ENCODE assay signal across 8 cellular contexts in genomic region chr19:7673995-7674667, GRCh38. TPM values are rescaled to one million over a fixed set of nuclear protein-coding genes. Genes with fewer than 3 reads are reported as not detected.
A peak's percentile ranks its signal among the peaks of the same experiment; 100 is the strongest.
DNase-seq lines count a peak whose midpoint lies in the region; ATAC-seq and TF ChIP-seq lines count a peak whose summit lies in the region.

No MANE protein-coding gene starts in this region.

- H3K4me3 Mint-ChIP-seq in activated CD8-positive, alpha-beta T cell treated with anti-CD3 and anti-CD28 coated beads for 36 hours: no peak overlapping the region

- no peaks in the 10 kb centered on the region for H3K36me3 ChIP-seq in left ventricle myocardium inferior

- peaks cover 8% of the 10 kb centered on the region for H3K9me3 ChIP-seq in left ventricle myocardium inferior (replicated peaks)

- H3K27ac Mint-ChIP-seq in activated CD8-positive, alpha-beta T cell treated with anti-CD3 and anti-CD28 coated beads for 36 hours: no peak overlapping the region

- no peak overlapping the region for H3K4me3 ChIP-seq in left ventricle myocardium inferior

- no peaks in the 10 kb centered on the region for H3K36me3 Mint-ChIP-seq in activated CD8-positive, alpha-beta T cell treated with anti-CD3 and anti-CD28 coated beads for 36 hours (ENCODE audit: low read depth)

- DNase-seq in stimulated activated naive CD4-positive, alpha-beta T cell treated with Interleukin-2 at 50 U/mL for 16 hours (lab: John Stamatoyannopoulos, UW): peak; percentile 6
- no peak for DNase-seq in stimulated activated naive CD4-positive, alpha-beta T cell (lab: John Stamatoyannopoulos, UW)
- DNase-seq in NCI-H460 (ENCODE audit: extremely low read depth, low read depth): peak; percentile 50
- DNase-seq in activated CD8-positive, alpha-beta T cell treated with anti-CD3 and anti-CD28 coated beads for 36 hours: peak; percentile 57
- peak; percentile 70 for DNase-seq in left ventricle myocardium inferior
- DNase-seq in stimulated activated CD4-positive, alpha-beta T cell treated with anti-CD3 and anti-CD28 coated beads, Interleukin-1b, Interleukin-23, amount 100 ng/mL, for 48 hours: peak; percentile 49
- no peak for DNase-seq in putamen (ENCODE audit: low spot score)

- CTCF ChIA-PET in activated CD8-positive, alpha-beta T cell treated with anti-CD3 and anti-CD28 coated beads for 36 hours (lab: Charles Lee): interaction anchor here (1.3 to 2.4 kb wide), 3 partner anchors 22 to 178 kb away, joined by 3 to 11 read pairs (median 4); no protein-coding TSS in a partner anchor

- POLR2A ChIA-PET in activated CD8-positive, alpha-beta T cell treated with anti-CD3 and anti-CD28 coated beads for 36 hours (lab: Charles Lee): no interaction called here

- H3K9me3 Mint-ChIP-seq in activated CD8-positive, alpha-beta T cell treated with anti-CD3 and anti-CD28 coated beads for 36 hours: no peaks in the 10 kb centered on the region

- no peaks in the 10 kb centered on the region for H3K4me1 ChIP-seq in left ventricle myocardium inferior

- peaks cover 53% of the 10 kb centered on the region for H3K27me3 Mint-ChIP-seq in activated CD8-positive, alpha-beta T cell treated with anti-CD3 and anti-CD28 coated beads for 36 hours

- no peak for TF ChIP-seq CTCF in activated CD8-positive, alpha-beta T cell treated with anti-CD3 and anti-CD28 coated beads for 36 hours (IDR thresholded peaks at IDR 0.05)
- TF ChIP-seq CTCF in left ventricle myocardium inferior (IDR thresholded peaks at IDR 0.05; ENCODE audit: borderline replicate concordance): no peak

- peak; percentile 45 for ATAC-seq in activated CD8-positive, alpha-beta T cell treated with anti-CD3 and anti-CD28 coated beads for 36 hours
- no peak for ATAC-seq in GM21786 (IDR thresholded peaks at IDR 0.05; ENCODE audit: unreplicated experiment)

- no peak overlapping the region for H3K27ac ChIP-seq in left ventricle myocardium inferior (replicated peaks)

- intact Hi-C loops in activated CD8-positive, alpha-beta T cell treated with anti-CD3 and anti-CD28 coated beads for 36 hours (cut with micrococcal nuclease): no loop called here
- intact Hi-C loops in left ventricle myocardium inferior (cut with micrococcal nuclease): no loop called here

- H3K27me3 ChIP-seq in left ventricle myocardium inferior (ENCODE audit: low read depth): peaks cover 76% of the 10 kb centered on the region

- peaks cover 43% of the 10 kb centered on the region for H3K4me1 Mint-ChIP-seq in activated CD8-positive, alpha-beta T cell treated with anti-CD3 and anti-CD28 coated beads for 36 hours (ENCODE audit: low read depth)

RNA-seq across cellular contexts. Expression of gene MCEMP1, which starts 2.8 kb away (rescaled TPM):
- not detected in 2 replicates for total RNA-seq in NCI-H460 (2014; rRNA removed; shearing (Covaris generic))
- not detected in 2 replicates for polyA plus RNA-seq in NCI-H460 (2014; cell fraction: nucleus; rRNA removed)
- not detected for total RNA-seq in activated CD8-positive, alpha-beta T cell treated with anti-CD3 and anti-CD28 coated beads for 36 hours
- total RNA-seq in left ventricle myocardium inferior: 0.60 TPM

RNA-seq across cellular contexts. Expression of gene RETN, which starts 5.3 kb away (rescaled TPM):
- not detected in 2 replicates for total RNA-seq in NCI-H460 (2014; rRNA removed; shearing (Covaris generic))
- polyA plus RNA-seq in NCI-H460 (2014; cell fraction: nucleus; rRNA removed): not detected in 2 replicates
- total RNA-seq in activated CD8-positive, alpha-beta T cell treated with anti-CD3 and anti-CD28 coated beads for 36 hours: not detected
- 0.99 TPM for total RNA-seq in left ventricle myocardium inferior

RNA-seq across cellular contexts. Expression of gene TRAPPC5, which starts 6.5 kb away (rescaled TPM):
- 40.2 and 73.1 TPM in 2 replicates for total RNA-seq in NCI-H460 (2014; rRNA removed; shearing (Covaris generic))
- 87.3 and 96.5 TPM in 2 replicates for polyA plus RNA-seq in NCI-H460 (2014; cell fraction: nucleus; rRNA removed)
- total RNA-seq in activated CD8-positive, alpha-beta T cell treated with anti-CD3 and anti-CD28 coated beads for 36 hours: 10 to 100 TPM; 85.0 to 85.9 TPM
- total RNA-seq in left ventricle myocardium inferior: 116 TPM

RNA-seq across cellular contexts. Expression of gene FCER2, which starts 27.8 kb away (rescaled TPM):
- not detected in 2 replicates for total RNA-seq in NCI-H460 (2014; rRNA removed; shearing (Covaris generic))
- polyA plus RNA-seq in NCI-H460 (2014; cell fraction: nucleus; rRNA removed): not detected in 2 replicates
- total RNA-seq in activated CD8-positive, alpha-beta T cell treated with anti-CD3 and anti-CD28 coated beads for 36 hours: 1 to 10 TPM; 3.0 to 3.7 TPM
- total RNA-seq in left ventricle myocardium inferior: 0.30 TPM

RNA-seq across cellular contexts. Expression of gene STXBP2, which starts 37.2 kb away (rescaled TPM):
- total RNA-seq in NCI-H460 (2014; rRNA removed; shearing (Covaris generic)): 18.9 and 19.4 TPM in 2 replicates
- polyA plus RNA-seq in NCI-H460 (2014; cell fraction: nucleus; rRNA removed): 21.0 and 21.7 TPM in 2 replicates
- total RNA-seq in activated CD8-positive, alpha-beta T cell treated with anti-CD3 and anti-CD28 coated beads for 36 hours: 10 to 100 TPM; 96.4 to 99.2 TPM
- 4.5 TPM for total RNA-seq in left ventricle myocardium inferior

Comparison
In these comparisons a context has a peak if more than half of its experiments do, and no peak if none do; other contexts are left out.
1. DNase-seq: peak in stimulated activated naive CD4-positive, alpha-beta T cell treated with Interleukin-2 at 50 U/mL for 16 hours (single experiment), NCI-H460 (single experiment), activated CD8-positive, alpha-beta T cell treated with anti-CD3 and anti-CD28 coated beads for 36 hours (single experiment), left ventricle myocardium inferior (single experiment) and stimulated activated CD4-positive, alpha-beta T cell treated with anti-CD3 and anti-CD28 coated beads, Interleukin-1b, Interleukin-23, amount 100 ng/mL, for 48 hours (single experiment); none in stimulated activated naive CD4-positive, alpha-beta T cell (0 of 6) and putamen (single experiment).